In genomic region chr10:31242902-31243301, GRCh38 we compare ENCODE assay signal across 8 cellular contexts.
DNase-seq lines count a peak whose midpoint lies in the region; ATAC-seq and TF ChIP-seq lines count a peak whose summit lies in the region.

No MANE protein-coding gene starts in this region.

- no peak for TF ChIP-seq CTCF in fibroblast of mammary gland (conservative IDR thresholded peaks at IDR 0.05; ENCODE audit: control insufficient read depth, insufficient read depth, low read depth, low read length)

- peak; percentile 50 for ATAC-seq in HG03460 (IDR thresholded peaks at IDR 0.05; ENCODE audit: unreplicated experiment)
- ATAC-seq in HG03039 (IDR thresholded peaks at IDR 0.05; ENCODE audit: unreplicated experiment), result no peak

- no peak overlapping the region for H3K4me3 ChIP-seq in fibroblast of mammary gland (ENCODE audit: control insufficient read depth, low read depth, low read length)

- peak; percentile 24 for DNase-seq in COLO829 (ENCODE audit: low spot score)
- DNase-seq in activated CD4-positive, alpha-beta T cell treated with anti-CD3 and anti-CD28 coated beads for 48 hours, result peak; percentile 75
- peak; percentile 100 for DNase-seq in fibroblast of mammary gland (ENCODE audit: low read depth)
- peak; percentile 26 to 60 (median 41) for DNase-seq in stimulated activated CD4-positive, alpha-beta T cell treated with anti-CD3 and anti-CD28 coated beads, TNF-alpha, amount 100 ng/mL, for 4 hours (ENCODE audit: low read depth in 3 of 3)
- DNase-seq in NCI-H1694 (lab: John Stamatoyannopoulos, UW), result no peak
- DNase-seq in NCI-H2107 (lab: John Stamatoyannopoulos, UW), result no peak

Comparison
In these comparisons a context has a peak if more than half of its experiments do, and no peak if none do; other contexts are left out.
1. DNase-seq: peak in COLO829 (single experiment), activated CD4-positive, alpha-beta T cell treated with anti-CD3 and anti-CD28 coated beads for 48 hours (single experiment), fibroblast of mammary gland (single experiment) and stimulated activated CD4-positive, alpha-beta T cell treated with anti-CD3 and anti-CD28 coated beads, TNF-alpha, amount 100 ng/mL, for 4 hours (3 of 3); none in NCI-H1694 (single experiment) and NCI-H2107 (single experiment).